Comparison of ENCODE assay signal across 8 cellular contexts in genomic region chr13:94327318-94327717, GRCh38.
DNase-seq lines count a peak whose midpoint lies in the region; ATAC-seq and TF ChIP-seq lines count a peak whose summit lies in the region.

No MANE protein-coding gene starts in this region.

- no peaks in the 10 kb centered on the region for H3K9me3 ChIP-seq in T-helper 17 cell (ENCODE audit: control insufficient read depth, low read length, poor library complexity, severe bottlenecking)

- no peak overlapping the region for H3K4me3 ChIP-seq in lower leg skin (ENCODE audit: low read depth, poor library complexity, severe bottlenecking)

- H3K27me3 Mint-ChIP-seq in activated CD8-positive, alpha-beta memory T cell treated with anti-CD3 and anti-CD28 coated beads, Interleukin-2, amount 10 ng/mL, durations not matched to agents 7 days and 5 days, result peaks cover 3% of the 10 kb centered on the region
- H3K27me3 Mint-ChIP-seq in T-helper 17 cell, result peaks cover 20% of the 10 kb centered on the region

- intact Hi-C loops in lower leg skin (cut with DNase I; ENCODE audit: low total_unique reads), result no loop called here

- no peak for TF ChIP-seq POLR2A in lower leg skin (IDR thresholded peaks at IDR 0.05)

- CTCF ChIA-PET in activated CD8-positive, alpha-beta memory T cell treated with anti-CD3 and anti-CD28 coated beads, Interleukin-2, amount 10 ng/mL, durations not matched to agents 7 days and 5 days (lab: Charles Lee), result interaction anchor here (1.2 to 1.3 kb wide), 2 partner anchors 12 to 35 kb away, joined by 3 read pairs; no protein-coding TSS in a partner anchor

- 68 to 76% methylated on average over 6 of the region's 6 CpGs for WGBS in lower leg skin, 2 donors

- no peaks in the 10 kb centered on the region for H3K9me3 Mint-ChIP-seq in activated CD8-positive, alpha-beta memory T cell treated with anti-CD3 and anti-CD28 coated beads, Interleukin-2, amount 10 ng/mL, durations not matched to agents 7 days and 5 days (ENCODE audit: low read depth)
- peaks cover 8% of the 10 kb centered on the region for H3K9me3 Mint-ChIP-seq in stimulated activated effector memory CD8-positive, alpha-beta T cell treated with anti-CD3 and anti-CD28 coated beads, Interleukin-12 subunit alpha, Interleukin-12 subunit beta, amount 100 ng/mL, for 72 hours

- ATAC-seq in activated CD8-positive, alpha-beta memory T cell treated with anti-CD3 and anti-CD28 coated beads, Interleukin-2, amount 10 ng/mL, durations not matched to agents 7 days and 5 days, result peak; percentile 52
- ATAC-seq in HG02884 (IDR thresholded peaks at IDR 0.05; ENCODE audit: unreplicated experiment), result peak; percentile 93
- ATAC-seq in T-helper 17 cell, result peak; percentile 29
- ATAC-seq in stimulated activated effector memory CD8-positive, alpha-beta T cell treated with anti-CD3 and anti-CD28 coated beads, Interleukin-12 subunit alpha, Interleukin-12 subunit beta, amount 100 ng/mL, for 72 hours, result peak; percentile 85

- peak overlapping the region; percentile 91 for H3K27ac Mint-ChIP-seq in activated CD8-positive, alpha-beta memory T cell treated with anti-CD3 and anti-CD28 coated beads, Interleukin-2, amount 10 ng/mL, durations not matched to agents 7 days and 5 days
- H3K27ac Mint-ChIP-seq in T-helper 17 cell, result peak overlapping the region; percentile 0
- peak overlapping the region; percentile 18 for H3K27ac Mint-ChIP-seq in stimulated activated effector memory CD8-positive, alpha-beta T cell treated with anti-CD3 and anti-CD28 coated beads, Interleukin-12 subunit alpha, Interleukin-12 subunit beta, amount 100 ng/mL, for 72 hours

- peak; percentile 58 for DNase-seq in activated CD8-positive, alpha-beta memory T cell treated with anti-CD3 and anti-CD28 coated beads, Interleukin-2, amount 10 ng/mL, durations not matched to agents 7 days and 5 days
- DNase-seq in activated CD8-positive, alpha-beta memory T cell treated with anti-CD3 and anti-CD28 coated beads for 24 hours, result no peak
- DNase-seq in T-helper 17 cell (no peak), DMS 273 (lab: John Stamatoyannopoulos, UW; ENCODE audit: unreplicated experiment) (no peak), lower leg skin (ENCODE audit: low spot score in 2 of 2) (no peak), AML-193 (lab: John Stamatoyannopoulos, UW) (no peak)
- DNase-seq in stimulated activated effector memory CD8-positive, alpha-beta T cell treated with anti-CD3 and anti-CD28 coated beads, Interleukin-12 subunit alpha, Interleukin-12 subunit beta, amount 100 ng/mL, for 72 hours (ENCODE audit: low spot score in 2 of 2), result no peak

- H3K4me1 Mint-ChIP-seq in activated CD8-positive, alpha-beta memory T cell treated with anti-CD3 and anti-CD28 coated beads, Interleukin-2, amount 10 ng/mL, durations not matched to agents 7 days and 5 days, result peaks cover 73% of the 10 kb centered on the region
- peaks cover 34% of the 10 kb centered on the region for H3K4me1 Mint-ChIP-seq in T-helper 17 cell
- peaks cover 57% of the 10 kb centered on the region for H3K4me1 Mint-ChIP-seq in stimulated activated effector memory CD8-positive, alpha-beta T cell treated with anti-CD3 and anti-CD28 coated beads, Interleukin-12 subunit alpha, Interleukin-12 subunit beta, amount 100 ng/mL, for 72 hours

- TF ChIP-seq CTCF in lower leg skin (IDR thresholded peaks at IDR 0.05), result no peak

- peak overlapping the region; percentile 48 for H3K4me3 Mint-ChIP-seq in activated CD8-positive, alpha-beta memory T cell treated with anti-CD3 and anti-CD28 coated beads, Interleukin-2, amount 10 ng/mL, durations not matched to agents 7 days and 5 days
- H3K4me3 Mint-ChIP-seq in T-helper 17 cell, result peak overlapping the region; percentile 34
- peak overlapping the region; percentile 48 for H3K4me3 Mint-ChIP-seq in stimulated activated effector memory CD8-positive, alpha-beta T cell treated with anti-CD3 and anti-CD28 coated beads, Interleukin-12 subunit alpha, Interleukin-12 subunit beta, amount 100 ng/mL, for 72 hours

- peaks cover 18% of the 10 kb centered on the region for H3K36me3 Mint-ChIP-seq in activated CD8-positive, alpha-beta memory T cell treated with anti-CD3 and anti-CD28 coated beads, Interleukin-2, amount 10 ng/mL, durations not matched to agents 7 days and 5 days
- H3K36me3 Mint-ChIP-seq in T-helper 17 cell (ENCODE audit: low read depth), result peaks cover 2% of the 10 kb centered on the region
- H3K36me3 Mint-ChIP-seq in stimulated activated effector memory CD8-positive, alpha-beta T cell treated with anti-CD3 and anti-CD28 coated beads, Interleukin-12 subunit alpha, Interleukin-12 subunit beta, amount 100 ng/mL, for 72 hours, result no peaks in the 10 kb centered on the region

Comparison
In these comparisons a context has a peak if more than half of its experiments do, and no peak if none do; other contexts are left out.
1. ATAC-seq: peak in every context shown above with its lines; median percentile 93 in HG02884; 85 in stimulated activated effector memory CD8-positive, alpha-beta T cell treated with anti-CD3 and anti-CD28 coated beads, Interleukin-12 subunit alpha, Interleukin-12 subunit beta, amount 100 ng/mL, for 72 hours; 52 in activated CD8-positive, alpha-beta memory T cell treated with anti-CD3 and anti-CD28 coated beads, Interleukin-2, amount 10 ng/mL, durations not matched to agents 7 days and 5 days; 29 in T-helper 17 cell.
2. H3K27ac Mint-ChIP-seq: peak in every context shown above with its lines; median percentile 91 in activated CD8-positive, alpha-beta memory T cell treated with anti-CD3 and anti-CD28 coated beads, Interleukin-2, amount 10 ng/mL, durations not matched to agents 7 days and 5 days; 18 in stimulated activated effector memory CD8-positive, alpha-beta T cell treated with anti-CD3 and anti-CD28 coated beads, Interleukin-12 subunit alpha, Interleukin-12 subunit beta, amount 100 ng/mL, for 72 hours; 0 in T-helper 17 cell.